10 cellular contexts compared by ENCODE assay signal in the genomic region with DNA sequence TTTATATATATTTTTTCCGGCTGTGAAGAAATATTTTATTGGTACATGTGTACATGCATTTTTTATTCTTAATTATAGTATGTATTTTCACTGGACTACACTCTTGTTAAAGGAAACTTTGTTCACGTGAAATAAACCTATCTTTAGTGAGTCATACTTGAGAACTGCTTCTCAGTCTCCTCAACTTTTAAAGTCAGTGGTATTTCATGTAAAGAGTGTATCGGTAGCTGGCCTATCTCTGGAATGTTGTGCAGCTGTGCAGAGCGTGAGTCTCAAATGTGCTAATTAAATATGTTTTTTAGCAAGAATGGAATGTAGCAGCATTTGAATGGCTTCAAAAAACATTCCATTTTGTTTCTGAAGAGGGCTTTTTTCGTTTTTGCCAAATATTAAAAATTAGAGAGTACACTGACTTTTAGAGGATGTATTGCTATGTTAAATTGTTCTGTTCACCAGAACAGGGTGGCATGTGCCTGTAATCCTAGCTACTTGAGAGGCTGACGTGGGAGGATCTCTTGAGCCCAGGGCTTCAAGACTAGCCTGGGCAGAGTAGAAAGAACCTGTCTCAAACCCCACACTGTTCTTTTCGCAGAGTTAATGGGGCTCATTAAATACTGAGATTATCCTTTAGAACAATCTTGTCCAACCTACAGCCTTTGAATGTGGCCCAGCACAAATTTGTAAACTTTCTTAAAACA. TPM values are rescaled to one million over a fixed set of nuclear protein-coding genes. Genes with fewer than 3 reads are reported as not detected.
DNase-seq lines count a peak whose midpoint lies in the region; ATAC-seq and TF ChIP-seq lines count a peak whose summit lies in the region.
"Had no signal": no experiment of that assay in that cellular context is flagged by ENCODE, and none has a peak within 500 bp of the region (broad histone marks: within the 10 kb centered on the region; RNA-seq: fewer than 3 reads in every experiment).

No MANE protein-coding gene starts in this region.

- POLR2A ChIA-PET in Caco-2 (lab: Charles Lee), result no interaction called here

- no peaks in the 10 kb centered on the region for H3K27me3 Mint-ChIP-seq in Caco-2 (ENCODE audit: insufficient read depth, unreplicated experiment)

- H3K4me1 Mint-ChIP-seq in Caco-2 (ENCODE audit: low read depth, unreplicated experiment), result peaks cover 24% of the 10 kb centered on the region

- BruUV-seq in Caco-2 (replicated peaks; lab: Mats Ljungman, UMichigan), result TSS peak; percentile 9

- H3K9me3 Mint-ChIP-seq in Caco-2 (ENCODE audit: unreplicated experiment), result no peaks in the 10 kb centered on the region

- TF ChIP-seq CTCF in Caco-2 (IDR thresholded peaks at IDR 0.05; ENCODE audit: insufficient read depth in 1 of 2, low read depth in 1 of 2, low read length in 1 of 2, severe bottlenecking in 1 of 2, unreplicated experiment in 1 of 2), result no peak
- no peak for TF ChIP-seq CTCF in foreskin keratinocyte (conservative IDR thresholded peaks at IDR 0.05)
- TF ChIP-seq CTCF in retinal pigment epithelial cell (conservative IDR thresholded peaks at IDR 0.05; ENCODE audit: low read depth, low read length), result no peak
- TF ChIP-seq CTCF in colonic mucosa (IDR thresholded peaks at IDR 0.05), result no peak

- DNase-seq in Caco-2, result no peak
- peak; percentile 67 to 78 for DNase-seq in SJCRH30
- DNase-seq in foreskin keratinocyte, result peak in 1 of 2 donors; percentile 33
- DNase-seq in retinal pigment epithelial cell (ENCODE audit: low read depth), result peak; percentile 78
- DNase-seq in colonic mucosa, result no peak
- DNase-seq in T-helper 9 cell, result no peak
- no peak for DNase-seq in mesenteric fat pad (ENCODE audit: low spot score)
- DNase-seq: activated CD4-positive, alpha-beta T cell treated with anti-CD3 and anti-CD28 coated beads, Interleukin-2, amount 50 U/mL, for 48 hours had no signal

- no peaks in the 10 kb centered on the region for H3K36me3 ChIP-seq in Caco-2 (ENCODE audit: control insufficient read depth, insufficient read depth, low read length)
- peaks cover 8% of the 10 kb centered on the region; the same call in 1 of the 2 replicates for H3K36me3 ChIP-seq in SJCRH30
- H3K36me3 ChIP-seq in colonic mucosa, result no peaks in the 10 kb centered on the region

- H3K4me3 Mint-ChIP-seq in Caco-2 (ENCODE audit: unreplicated experiment), result peak overlapping the region; percentile 9

- H3K27ac ChIP-seq in SJCRH30 (peak overlapping the region; percentile 66), foreskin keratinocyte (no peak overlapping the region), colonic mucosa (no peak overlapping the region)
- H3K27ac ChIP-seq: KMS-11 had no signal

- ATAC-seq in foreskin keratinocyte (peak; percentile 40), GM18907 (IDR thresholded peaks at IDR 0.05; ENCODE audit: unreplicated experiment) (no peak)

- H3K4me1 ChIP-seq in Caco-2 (peaks cover 26% of the 10 kb centered on the region), SJCRH30 (peaks cover 67% of the 10 kb centered on the region), foreskin keratinocyte (peaks cover 3% of the 10 kb centered on the region), colonic mucosa (no peaks in the 10 kb centered on the region)

- H3K36me3 Mint-ChIP-seq in Caco-2 (ENCODE audit: insufficient read depth, unreplicated experiment), result peaks cover 10% of the 10 kb centered on the region

- intact Hi-C loops in Caco-2 (cut with micrococcal nuclease; ENCODE audit: unreplicated experiment) (no loop called here), colonic mucosa (cut with DNase I) (no loop called here)

- H3K27me3 ChIP-seq in Caco-2 (replicated peaks; ENCODE audit: control insufficient read depth, insufficient read depth, low read length) (no peaks in the 10 kb centered on the region), SJCRH30 (no peaks in the 10 kb centered on the region), foreskin keratinocyte (no peaks in the 10 kb centered on the region), colonic mucosa (no peaks in the 10 kb centered on the region)

- no peaks in the 10 kb centered on the region for H3K9me3 ChIP-seq in Caco-2
- no peaks in the 10 kb centered on the region for H3K9me3 ChIP-seq in SJCRH30 (replicated peaks)
- no peaks in the 10 kb centered on the region for H3K9me3 ChIP-seq in colonic mucosa

- H3K9ac ChIP-seq in colonic mucosa (ENCODE audit: low read depth in 2 of 2, low read length in 2 of 2), result no peak overlapping the region
- H3K9ac ChIP-seq: KMS-11 had no signal

- H3K4me3 ChIP-seq in Caco-2 (ENCODE audit: low read depth, low read length) (no peak overlapping the region), SJCRH30 (no peak overlapping the region; the same call in 1 of the 2 replicates), retinal pigment epithelial cell (ENCODE audit: low read length) (no peak overlapping the region), colonic mucosa (no peak overlapping the region)

- CTCF ChIA-PET in Caco-2 (lab: Charles Lee), result no interaction called here

- H3K27ac Mint-ChIP-seq in Caco-2 (ENCODE audit: unreplicated experiment), result peak overlapping the region; percentile 21

RNA-seq across cellular contexts. Expression of a gene that starts 14.3 kb away (rescaled TPM):
- 361 and 383 TPM in 2 replicates for total RNA-seq in Caco-2 (2022)
- 258 and 260 TPM in 2 replicates for total RNA-seq in SJCRH30 (2014; rRNA removed; shearing (Covaris generic))
- total RNA-seq in foreskin keratinocyte, result 135 and 147 TPM in 2 replicates
- 30.1 and 35.7 TPM in 2 replicates for polyA plus RNA-seq in foreskin keratinocyte
- total RNA-seq in colonic mucosa, result 100 to 1,000 TPM; 325 to 338 TPM
- total RNA-seq in mesenteric fat pad, result 776 TPM

Comparison
In these comparisons a context has a peak if more than half of its experiments do, and no peak if none do; other contexts are left out.
1. DNase-seq: peak in SJCRH30 (2 of 2) and retinal pigment epithelial cell (single experiment); none in Caco-2 (0 of 2), colonic mucosa (single experiment), T-helper 9 cell (single experiment) and mesenteric fat pad (single experiment).